9 cellular contexts compared by ENCODE assay signal in the genomic region with DNA sequence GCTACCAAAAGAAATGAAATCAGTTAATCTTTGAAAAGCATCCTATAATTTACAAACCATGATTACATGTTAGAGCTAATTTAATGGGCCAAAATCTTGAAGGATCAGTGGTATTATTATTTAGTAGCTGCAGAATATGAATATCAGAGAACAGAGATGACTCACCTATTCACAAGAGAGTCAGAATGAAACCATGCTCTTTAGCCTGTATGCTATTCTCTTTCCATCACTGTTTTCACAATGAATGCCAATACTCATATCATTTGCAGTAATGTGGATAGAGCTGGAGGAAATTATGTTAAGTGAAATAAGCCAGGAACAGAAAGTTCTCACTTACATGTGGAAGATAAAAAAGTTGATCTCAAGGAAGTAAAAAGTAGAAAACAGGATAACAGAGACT.
DNase-seq lines count a peak whose midpoint lies in the region; ATAC-seq and TF ChIP-seq lines count a peak whose summit lies in the region.
"Had no signal": no experiment of that assay in that cellular context is flagged by ENCODE, and none has a peak within 500 bp of the region (broad histone marks: within the 10 kb centered on the region; RNA-seq: fewer than 3 reads in every experiment).

No MANE protein-coding gene starts in this region.

- no peak overlapping the region for H3K4me3 ChIP-seq in testis

- DNase-seq in foreskin keratinocyte (peak in 1 of 2 donors; percentile 20), GM19238 (ENCODE audit: insufficient read length, low spot score) (no peak), RPMI8226 (no peak), head of caudate nucleus (no peak), testis (no peak)
- DNase-seq: NCI-H446 had no signal

- H3K4me1 ChIP-seq in foreskin keratinocyte (no peaks in the 10 kb centered on the region), testis (no peaks in the 10 kb centered on the region)

- H3K27me3 ChIP-seq in foreskin keratinocyte = no peaks in the 10 kb centered on the region
- H3K27me3 ChIP-seq in testis = no peaks in the 10 kb centered on the region

- H3K36me3 ChIP-seq in testis (ENCODE audit: low read depth, missing control alignments) = no peaks in the 10 kb centered on the region

- no peak for TF ChIP-seq CTCF in foreskin keratinocyte (conservative IDR thresholded peaks at IDR 0.05)
- TF ChIP-seq CTCF in testis (IDR thresholded peaks at IDR 0.05) = no peak

- TF ChIP-seq POLR2A in testis (IDR thresholded peaks at IDR 0.05) = no peak

- no peak overlapping the region for H3K27ac ChIP-seq in foreskin keratinocyte
- no peak overlapping the region for H3K27ac ChIP-seq in testis

- H3K9me3 ChIP-seq in testis = no peaks in the 10 kb centered on the region

- peak; percentile 99 for ATAC-seq in GM18868 (IDR thresholded peaks at IDR 0.05; ENCODE audit: unreplicated experiment)
- ATAC-seq in GM21576 (IDR thresholded peaks at IDR 0.05; ENCODE audit: unreplicated experiment) = peak; percentile 96
- peak; percentile 79 for ATAC-seq in HG03139 (IDR thresholded peaks at IDR 0.05; ENCODE audit: unreplicated experiment)
- peak; percentile 57 for ATAC-seq in foreskin keratinocyte

- intact Hi-C loops in head of caudate nucleus (cut with DNase I) (no loop called here), testis (cut with DNase I; ENCODE audit: low total_unique reads) (no loop called here)
